In the genomic region with DNA sequence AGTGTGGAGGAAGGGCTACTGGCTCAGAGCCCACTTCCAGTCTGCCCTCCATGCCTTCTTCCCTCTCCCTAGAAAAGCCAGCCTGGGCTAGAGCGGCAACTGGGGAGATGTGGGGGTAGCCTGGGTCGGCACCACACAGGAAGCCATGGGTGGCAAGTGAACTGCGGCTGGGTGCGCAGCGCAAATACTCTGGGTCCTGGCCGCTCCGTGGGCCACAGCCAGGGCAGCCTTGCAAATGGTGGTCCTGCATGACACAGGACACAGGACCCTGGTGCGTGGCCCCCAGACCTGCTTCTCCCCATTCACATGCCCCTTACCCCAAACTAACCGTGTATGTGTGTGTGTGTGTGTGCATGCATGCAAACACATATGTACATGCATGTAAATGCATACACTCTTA, we compare ENCODE assay signal across 35 cellular contexts.
"Had no signal": no experiment of that assay in that cellular context is flagged by ENCODE, and none has a peak within 500 bp of the region (broad histone marks: within the 10 kb centered on the region; RNA-seq: fewer than 3 reads in every experiment).

No MANE protein-coding gene starts in this region.

- DNase-seq: activated CD4-positive, alpha-beta T cell treated with anti-CD3 and anti-CD28 coated beads, Interleukin-2, amount 10 ng/mL, durations not matched to agents 24 days and 14 days; activated CD4-positive, alpha-beta T cell treated with anti-CD3 and anti-CD28 coated beads, Interleukin-2, amount 50 U/mL, for 4 hours; activated CD8-positive, alpha-beta T cell treated with anti-CD3 and anti-CD28 coated beads for 36 hours; activated gamma-delta T cell; activated naive CD4-positive, alpha-beta T cell treated with Interleukin-2 at 50 U/mL for 16 hours; activated naive CD8-positive, alpha-beta T cell treated with anti-CD3 and anti-CD28 coated beads, Interleukin-2, amount 10 ng/mL, durations not matched to agents 7 days and 5 days; activated T-cell treated with anti-CD3 and anti-CD28 coated beads, Interleukin-2, amount 50 U/mL, for 1 hour; activated T-cell treated with anti-CD3 and anti-CD28 coated beads, Interleukin-2, amount 50 U/mL, for 72 hours; amygdala; Kasumi-1; KG1; MV-4-11; NCI-H1092; NCI-H1436 treated with DMSO at 0.1 percent for 48 hours; NCI-H1694 treated with DMSO at 0.1 percent for 48 hours; NCI-H2029 treated with DMSO at 0.1 percent for 48 hours; NCI-H2107; NCI-H2171; NCI-H510A; NCI-H526; NCI-H748 treated with DMSO at 0.1 percent for 48 hours; NK-92 treated with Interleukin-12 subunit alpha and Interleukin-12 subunit beta, amount 100 ng/mL, for 24 hours; RPMI8226; SHP77 treated with DMSO at 0.1 percent for 48 hours; SK-N-SH had no signal

- H3K4me1 Mint-ChIP-seq: activated naive CD4-positive, alpha-beta T cell treated with anti-CD3 and anti-CD28 coated beads, Interleukin-2, amount 50 U/mL, for 24 hours; activated T-helper 17 cell treated with anti-CD3 and anti-CD28 coated beads, Interleukin-2, amount 50 U/mL, for 72 hours had no signal

- H3K4me1 ChIP-seq: ascending aorta, SJSA1 had no signal

- H3K4me2 ChIP-seq: SK-N-SH had no signal

- H3K9ac ChIP-seq: SK-N-SH had no signal

- H3K4me3 ChIP-seq: ascending aorta, cardiac muscle cell, MG63, Peyer's patch, SJSA1 had no signal

- H3K4me3 Mint-ChIP-seq: activated CD4-positive, alpha-beta T cell treated with anti-CD3 and anti-CD28 coated beads, Interleukin-2, amount 10 ng/mL, durations not matched to agents 24 days and 14 days; activated CD8-positive, alpha-beta T cell treated with anti-CD3 and anti-CD28 coated beads for 36 hours; activated naive CD4-positive, alpha-beta T cell treated with anti-CD3 and anti-CD28 coated beads, Interleukin-2, amount 50 U/mL, for 24 hours; activated naive CD8-positive, alpha-beta T cell treated with anti-CD3 and anti-CD28 coated beads, Interleukin-2, amount 10 ng/mL, durations not matched to agents 7 days and 5 days; activated T-cell treated with anti-CD3 and anti-CD28 coated beads, Interleukin-2, amount 50 U/mL, for 72 hours; activated T-helper 17 cell treated with anti-CD3 and anti-CD28 coated beads, Interleukin-2, amount 50 U/mL, for 72 hours; T-helper 1 cell treated with Interleukin-12 subunit alpha and Interleukin-12 subunit beta and Interleukin-4 antibody, amounts not matched to agents 30 μg/mL and 1 μg/mL, for 36 hours; T-helper 2 cell treated with Interferon-gamma antibody and Interleukin-4, amounts not matched to agents 5 μg/mL and 100 μg/mL, for 36 hours had no signal

- H3K9me3 ChIP-seq: ascending aorta, MG63, Peyer's patch, SJSA1, SK-N-SH had no signal

- H3K27ac ChIP-seq: ascending aorta, cardiac muscle cell, Peyer's patch, SJSA1 had no signal

- H3K36me3 ChIP-seq: cardiac muscle cell, MG63 had no signal

- ATAC-seq: activated CD8-positive, alpha-beta T cell treated with anti-CD3 and anti-CD28 coated beads for 36 hours; activated T-helper 17 cell treated with anti-CD3 and anti-CD28 coated beads, Interleukin-2, amount 50 U/mL, for 72 hours had no signal

- H3K27me3 Mint-ChIP-seq: activated CD4-positive, alpha-beta T cell treated with anti-CD3 and anti-CD28 coated beads, Interleukin-2, amount 10 ng/mL, durations not matched to agents 24 days and 14 days; activated CD8-positive, alpha-beta T cell treated with anti-CD3 and anti-CD28 coated beads for 36 hours; activated naive CD4-positive, alpha-beta T cell treated with anti-CD3 and anti-CD28 coated beads, Interleukin-2, amount 50 U/mL, for 24 hours; activated naive CD8-positive, alpha-beta T cell treated with anti-CD3 and anti-CD28 coated beads, Interleukin-2, amount 10 ng/mL, durations not matched to agents 7 days and 5 days; activated T-helper 17 cell treated with anti-CD3 and anti-CD28 coated beads, Interleukin-2, amount 50 U/mL, for 72 hours had no signal

- FAIRE-seq: TTC549 had no signal

- H3K27ac Mint-ChIP-seq: activated CD4-positive, alpha-beta T cell treated with anti-CD3 and anti-CD28 coated beads, Interleukin-2, amount 10 ng/mL, durations not matched to agents 24 days and 14 days; activated CD8-positive, alpha-beta T cell treated with anti-CD3 and anti-CD28 coated beads for 36 hours; activated naive CD4-positive, alpha-beta T cell treated with anti-CD3 and anti-CD28 coated beads, Interleukin-2, amount 50 U/mL, for 24 hours; activated naive CD8-positive, alpha-beta T cell treated with anti-CD3 and anti-CD28 coated beads, Interleukin-2, amount 10 ng/mL, durations not matched to agents 7 days and 5 days; activated T-cell treated with anti-CD3 and anti-CD28 coated beads, Interleukin-2, amount 50 U/mL, for 72 hours; activated T-helper 17 cell treated with anti-CD3 and anti-CD28 coated beads, Interleukin-2, amount 50 U/mL, for 72 hours; T-helper 1 cell treated with Interleukin-12 subunit alpha and Interleukin-12 subunit beta and Interleukin-4 antibody, amounts not matched to agents 30 μg/mL and 1 μg/mL, for 36 hours; T-helper 2 cell treated with Interferon-gamma antibody and Interleukin-4, amounts not matched to agents 5 μg/mL and 100 μg/mL, for 36 hours had no signal

- H3K27me3 ChIP-seq: ascending aorta, MG63, Peyer's patch, SJSA1 had no signal

- H3K9me3 Mint-ChIP-seq: activated CD4-positive, alpha-beta T cell treated with anti-CD3 and anti-CD28 coated beads, Interleukin-2, amount 10 ng/mL, durations not matched to agents 24 days and 14 days; activated CD8-positive, alpha-beta T cell treated with anti-CD3 and anti-CD28 coated beads for 36 hours; activated naive CD4-positive, alpha-beta T cell treated with anti-CD3 and anti-CD28 coated beads, Interleukin-2, amount 50 U/mL, for 24 hours; activated naive CD8-positive, alpha-beta T cell treated with anti-CD3 and anti-CD28 coated beads, Interleukin-2, amount 10 ng/mL, durations not matched to agents 7 days and 5 days; activated T-cell treated with anti-CD3 and anti-CD28 coated beads, Interleukin-2, amount 50 U/mL, for 72 hours; activated T-helper 17 cell treated with anti-CD3 and anti-CD28 coated beads, Interleukin-2, amount 50 U/mL, for 72 hours; T-helper 1 cell treated with Interleukin-12 subunit alpha and Interleukin-12 subunit beta and Interleukin-4 antibody, amounts not matched to agents 30 μg/mL and 1 μg/mL, for 36 hours; T-helper 2 cell treated with Interferon-gamma antibody and Interleukin-4, amounts not matched to agents 5 μg/mL and 100 μg/mL, for 36 hours had no signal
